1 cellular context compared by ENCODE assay signal in the genomic region with DNA sequence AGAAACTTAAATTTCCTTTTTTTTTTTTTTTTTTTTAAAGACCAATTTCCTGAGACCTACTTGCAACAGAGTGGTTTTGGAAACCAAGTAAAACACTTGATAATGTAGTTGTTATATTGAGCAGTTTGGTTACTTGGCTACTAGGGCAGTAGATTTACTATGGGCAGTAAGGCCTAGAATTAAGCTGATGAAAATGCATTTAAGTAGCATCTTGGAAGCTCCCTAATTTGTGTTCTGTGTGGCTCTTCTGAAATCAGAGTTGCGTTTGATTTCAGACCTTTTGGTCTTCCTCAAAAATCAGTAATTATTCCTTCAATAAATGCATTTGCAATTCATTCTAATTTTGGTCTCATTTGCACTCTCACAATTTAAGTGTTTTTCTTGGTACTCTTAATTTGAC.
TF ChIP-seq lines count a peak whose summit lies in the region.

No MANE protein-coding gene starts in this region.

TF ChIP-seq in H1, 55 proteins besides CTCF, POLR2A, EP300 and RAD21:
- TF ChIP-seq MAFK (IDR thresholded peaks at IDR 0.05; ENCODE audit: low read depth, low read length) = no peak
- TF ChIP-seq RFX5 (IDR thresholded peaks at IDR 0.05; ENCODE audit: borderline replicate concordance, low read depth, low read length) = no peak
- no peak for TF ChIP-seq CHD7 (IDR thresholded peaks at IDR 0.05; ENCODE audit: insufficient replicate concordance, low read length)
- TF ChIP-seq YY1 (IDR thresholded peaks at IDR 0.05; ENCODE audit: low read depth, low read length) = no peak
- no peak for TF ChIP-seq SAP30 (IDR thresholded peaks at IDR 0.05; ENCODE audit: insufficient read depth, insufficient replicate concordance, low read length)
- TF ChIP-seq HDAC6 (IDR thresholded peaks at IDR 0.05; ENCODE audit: low read depth, low read length) = no peak
